ENCODE assay signal across 8 cellular contexts in genomic region chr2:85418132-85419008, GRCh38. TPM values are rescaled to one million over a fixed set of nuclear protein-coding genes. Genes with fewer than 3 reads are reported as not detected.
A peak's percentile ranks its signal among the peaks of the same experiment; 100 is the strongest.
DNase-seq lines count a peak whose midpoint lies in the region; TF ChIP-seq lines count a peak whose summit lies in the region.

SH2D6 (plus strand) TSS chr2:85418714; CDS start chr2:85429466, 10,752 bp downstream.

- H3K4me1 Mint-ChIP-seq in activated naive CD4-positive, alpha-beta T cell treated with anti-CD3 and anti-CD28 coated beads, Interleukin-2, amount 10 ng/mL, durations not matched to agents 7 days and 5 days = peaks cover 55% of the 10 kb centered on the region

- H3K9me3 ChIP-seq in suprapubic skin = no peaks in the 10 kb centered on the region

- peaks cover 19% of the 10 kb centered on the region for H3K27me3 Mint-ChIP-seq in activated naive CD4-positive, alpha-beta T cell treated with anti-CD3 and anti-CD28 coated beads, Interleukin-2, amount 10 ng/mL, durations not matched to agents 7 days and 5 days

- H3K27ac Mint-ChIP-seq in activated naive CD4-positive, alpha-beta T cell treated with anti-CD3 and anti-CD28 coated beads, Interleukin-2, amount 10 ng/mL, durations not matched to agents 7 days and 5 days = peak within 1 kb of the TSS; percentile 98

- DNase-seq in G401 (ENCODE audit: low spot score) (peak; percentile 88), GOT3 (lab: John Stamatoyannopoulos, UW) (peak; percentile 56), LHCN-M2 (ENCODE audit: low read depth) (peak; percentile 79), SK-MEL-5 (ENCODE audit: low read depth, low spot score) (peak; percentile 88), germinal center (ENCODE audit: low spot score) (peak; percentile 90), occipital lobe (lab: John Stamatoyannopoulos, UW) (peak; percentile 90), suprapubic skin (ENCODE audit: low spot score in 2 of 2) (peak; percentile 90 to 93)
- peak; percentile 89 for DNase-seq in activated naive CD4-positive, alpha-beta T cell treated with anti-CD3 and anti-CD28 coated beads, Interleukin-2, amount 10 ng/mL, durations not matched to agents 7 days and 5 days

- 20% methylated on average over 5 of the region's 57 CpGs for WGBS in suprapubic skin

- no peak for TF ChIP-seq CTCF in suprapubic skin (IDR thresholded peaks at IDR 0.05)

- no peak for TF ChIP-seq POLR2A in suprapubic skin (IDR thresholded peaks at IDR 0.05)

- no peaks in the 10 kb centered on the region for H3K36me3 ChIP-seq in suprapubic skin

- H3K4me1 ChIP-seq in suprapubic skin = peaks cover 56% of the 10 kb centered on the region

- peak within 1 kb of the TSS; percentile 83 for H3K4me3 ChIP-seq in suprapubic skin

- CTCF ChIA-PET in activated naive CD4-positive, alpha-beta T cell treated with anti-CD3 and anti-CD28 coated beads, Interleukin-2, amount 10 ng/mL, durations not matched to agents 7 days and 5 days (lab: Charles Lee) = interaction anchor here (1.0 to 6.1 kb wide), 9 partner anchors 12 to 409 kb away, joined by 3 to 197 read pairs (median 11); partner anchors contain the start of gene MAT2A

- H3K27ac ChIP-seq in suprapubic skin = peak within 1 kb of the TSS; percentile 92

- H3K27me3 ChIP-seq in suprapubic skin = no peaks in the 10 kb centered on the region

- H3K36me3 Mint-ChIP-seq in activated naive CD4-positive, alpha-beta T cell treated with anti-CD3 and anti-CD28 coated beads, Interleukin-2, amount 10 ng/mL, durations not matched to agents 7 days and 5 days = no peaks in the 10 kb centered on the region

- no peak for TF ChIP-seq EP300 in suprapubic skin (IDR thresholded peaks at IDR 0.05)

- H3K9me3 Mint-ChIP-seq in activated naive CD4-positive, alpha-beta T cell treated with anti-CD3 and anti-CD28 coated beads, Interleukin-2, amount 10 ng/mL, durations not matched to agents 7 days and 5 days = no peaks in the 10 kb centered on the region

- in situ Hi-C loops in G401 (cut with HindIII; ENCODE audit: low sequenced_read_pairs) (no loop called here), SK-MEL-5 (cut with HindIII; ENCODE audit: low pct_unique_long_range_greater_than_20kb, low sequenced_read_pairs) (no loop called here)

- H3K4me3 Mint-ChIP-seq in activated naive CD4-positive, alpha-beta T cell treated with anti-CD3 and anti-CD28 coated beads, Interleukin-2, amount 10 ng/mL, durations not matched to agents 7 days and 5 days = peak within 1 kb of the TSS; percentile 95

RNA-seq across cellular contexts. Expression of gene SH2D6, which starts in this region (rescaled TPM):
- not detected in 2 replicates for total RNA-seq in G401 (2014; rRNA removed; shearing (Covaris generic))
- total RNA-seq in LHCN-M2 (2014; rRNA removed) (5.9 and 8.0 TPM in 2 replicates), occipital lobe (0.47 TPM), suprapubic skin (not detected)
- 6.4 TPM for polyA plus RNA-seq in LHCN-M2 (2012)
- 0.40 and 0.66 TPM in 2 replicates for total RNA-seq in SK-MEL-5 (2014; rRNA removed; shearing (Covaris generic))
- polyA plus RNA-seq in SK-MEL-5 (2015; cell fraction: cytosol; rRNA removed) = not detected in 2 replicates
- polyA plus RNA-seq in SK-MEL-5 (2015; cell fraction: nucleus; rRNA removed) = 1.8 and 3.9 TPM in 2 replicates

Comparison
In these comparisons a context has a peak if more than half of its experiments do, and no peak if none do; other contexts are left out.
1. Peak in every context shown above with its lines: DNase-seq, H3K4me3 ChIP-seq and H3K27ac ChIP-seq.
2. Peak in DNase-seq in G401; RNA of the gene not detected or under 1 TPM.
3. Peak in DNase-seq in occipital lobe; RNA of the gene not detected or under 1 TPM.
4. Peak in DNase-seq, H3K4me3 ChIP-seq and H3K27ac ChIP-seq in suprapubic skin; RNA of the gene not detected or under 1 TPM.